ENCODE assay signal across 17 cellular contexts in genomic region chr4:181971973-181972372, GRCh38.
DNase-seq lines count a peak whose midpoint lies in the region; ATAC-seq, FAIRE-seq and TF ChIP-seq lines count a peak whose summit lies in the region.
"Had no signal": no experiment of that assay in that cellular context is flagged by ENCODE, and none has a peak within 500 bp of the region (broad histone marks: within the 10 kb centered on the region; RNA-seq: fewer than 3 reads in every experiment).

No MANE protein-coding gene starts in this region.

- H3K4me2 ChIP-seq in GM12878 (ENCODE audit: control insufficient read depth, insufficient read depth) (0 out of 2 replicates have a peak overlapping the region, but pooled peaks have one; percentile 32), Karpas-422 (ENCODE audit: low read depth, low read length, poor library complexity, severe bottlenecking) (no peak overlapping the region)
- H3K4me2 ChIP-seq: neural progenitor cell had no signal

- H3K27ac ChIP-seq in GM12878 (ENCODE audit: control insufficient read depth, insufficient read depth) (no peak overlapping the region), Karpas-422 (ENCODE audit: low read length) (no peak overlapping the region)
- H3K27ac ChIP-seq: neural progenitor cell had no signal

- H3K36me3 Mint-ChIP-seq in memory B cell (peaks cover 2% of the 10 kb centered on the region), glutamatergic neuron (ENCODE audit: unreplicated experiment) (no peaks in the 10 kb centered on the region)
- H3K36me3 Mint-ChIP-seq: CD14-positive monocyte, WTC11 had no signal

- SMC1A ChIA-PET in GM12878 (lab: Charles Lee; ENCODE audit: uncharacterized antibody, unreplicated experiment), result interaction anchor here (1.1 to 1.5 kb wide), 2 partner anchors 47 to 231 kb away, joined by 3 to 4 read pairs; no protein-coding TSS in a partner anchor

- no peaks in the 10 kb centered on the region for H3K79me2 ChIP-seq in GM12878 (ENCODE audit: control insufficient read depth, insufficient read depth, low read length)
- H3K79me2 ChIP-seq in Karpas-422 (ENCODE audit: low read length), result no peaks in the 10 kb centered on the region

- H3K4me3 ChIP-seq in AG09309 (ENCODE audit: control insufficient read depth, low read depth, low read length) (peak overlapping the region; percentile 23), GM12878 (no peak overlapping the region), Karpas-422 (ENCODE audit: low read length) (no peak overlapping the region)
- H3K4me3 ChIP-seq: neural progenitor cell had no signal

- TF ChIP-seq CTCF in AG09309 (IDR thresholded peaks at IDR 0.05; ENCODE audit: control insufficient read depth, insufficient read depth, low read depth, low read length, missing control alignments) (no peak), GM12878 (IDR thresholded peaks at IDR 0.05 in 2 of 3, conservative IDR thresholded peaks at IDR 0.05 in 1 of 3; ENCODE audit: control insufficient read depth in 2 of 3, extremely low read depth in 1 of 3, insufficient read depth in 1 of 3, low read depth in 3 of 3, low read length in 3 of 3) (no peak), glutamatergic neuron (IDR thresholded peaks at IDR 0.05; ENCODE audit: partially characterized antibody, unreplicated experiment) (no peak)

- WGBS in GM12878 (ENCODE audit: insufficient coverage, insufficient replicate concordance, low lambda C conversion rate, missing lambda C conversion rate), result 46% methylated on average over 3 of the region's 3 CpGs

- in situ Hi-C loops in GM12878 (cut with MboI), result no loop called here

- no peak for ATAC-seq in GM12878
- ATAC-seq in memory B cell (ENCODE audit: low read depth), result no peak
- ATAC-seq in HG02840 (IDR thresholded peaks at IDR 0.05; ENCODE audit: low FRiP score, unreplicated experiment), result no peak
- ATAC-seq: activated T-helper 17 cell treated with anti-CD3 and anti-CD28 coated beads, Interleukin-2, amount 50 U/mL, for 72 hours; WTC11 had no signal

- no peaks in the 10 kb centered on the region for H3K9me2 ChIP-seq in Karpas-422 (replicated peaks; ENCODE audit: insufficient read depth, low read length)

- TF ChIP-seq POLR2A in GM12878 (IDR thresholded peaks at IDR 0.05; ENCODE audit: low read depth, low read length), result no peak

- H3K4me1 ChIP-seq in GM12878 (ENCODE audit: control insufficient read depth, insufficient read depth, low read length) (no peaks in the 10 kb centered on the region), Karpas-422 (ENCODE audit: low read length) (no peaks in the 10 kb centered on the region)
- H3K4me1 ChIP-seq: neural progenitor cell had no signal

- H3K9me3 Mint-ChIP-seq in memory B cell (peaks cover 3% of the 10 kb centered on the region), glutamatergic neuron (ENCODE audit: unreplicated experiment) (no peaks in the 10 kb centered on the region)
- H3K9me3 Mint-ChIP-seq: activated T-helper 17 cell treated with anti-CD3 and anti-CD28 coated beads, Interleukin-2, amount 50 U/mL, for 72 hours had no signal

- CTCF ChIA-PET in GM12878 (lab: Yijun Ruan, JAX), result interaction anchor here (1.7 to 2.2 kb wide), 2 partner anchors 9 to 42 kb away, joined by 4 to 6 read pairs; no protein-coding TSS in a partner anchor

- no peaks in the 10 kb centered on the region; the same call in 2 of the 3 replicates for H3K9me3 ChIP-seq in GM12878 (replicated peaks; ENCODE audit: control insufficient read depth, insufficient read depth, low read length)
- no peaks in the 10 kb centered on the region for H3K9me3 ChIP-seq in Karpas-422 (ENCODE audit: low read length)

- peaks cover 3% of the 10 kb centered on the region for H3K4me1 Mint-ChIP-seq in memory B cell
- H3K4me1 Mint-ChIP-seq in glutamatergic neuron (ENCODE audit: low read depth, unreplicated experiment), result no peaks in the 10 kb centered on the region
- H3K4me1 Mint-ChIP-seq: activated T-helper 17 cell treated with anti-CD3 and anti-CD28 coated beads, Interleukin-2, amount 50 U/mL, for 72 hours had no signal

- RAD21 ChIA-PET in GM12878 (lab: Charles Lee; ENCODE audit: unreplicated experiment), result interaction anchor here (0.6 kb wide), 1 partner anchor 51 kb away, joined by 3 read pairs; no protein-coding TSS in a partner anchor

- POLR2A ChIA-PET in GM12878 (lab: Charles Lee), result no interaction called here

- BruUV-seq in GM12878 (replicated peaks; lab: Mats Ljungman, UMichigan), result no TSS peak

- no peaks in the 10 kb centered on the region for H3K27me3 ChIP-seq in GM12878 (replicated peaks in 1 of 2; ENCODE audit: control insufficient read depth in 2 of 2, insufficient read depth in 2 of 2, low read length in 1 of 2)
- H3K27me3 ChIP-seq in Karpas-422 (ENCODE audit: low read length), result no peaks in the 10 kb centered on the region
- H3K27me3 ChIP-seq: neural progenitor cell had no signal

- DNase-seq in AG09309 (ENCODE audit: low read depth), result peak; percentile 48
- peak; percentile 44 for DNase-seq in GM04504 (ENCODE audit: low read depth)
- DNase-seq in GM12878 (ENCODE audit: low read depth, low spot score), result no peak
- DNase-seq in memory B cell (ENCODE audit: low spot score in 2 of 2), result no peak
- DNase-seq in CD1c-positive myeloid dendritic cell (ENCODE audit: extremely low spot score), result no peak
- no peak for DNase-seq in Karpas-422
- no peak for DNase-seq in glutamatergic neuron
- DNase-seq: amygdala, DMS79, head of caudate nucleus, NCI-H1417 had no signal

- intact Hi-C loops in GM12878 (cut with micrococcal nuclease; ENCODE audit: unreplicated experiment), result loop anchor here (2.0 kb wide), 1 partner anchor 47 kb away; no protein-coding TSS in a partner anchor

- TF ChIP-seq RAD21 in GM12878 (IDR thresholded peaks at IDR 0.05; ENCODE audit: insufficient read depth, low read depth, low read length), result no peak

- H3K4me3 Mint-ChIP-seq in memory B cell (peak overlapping the region; percentile 48), glutamatergic neuron (ENCODE audit: unreplicated experiment) (no peak overlapping the region)
- H3K4me3 Mint-ChIP-seq: activated T-helper 17 cell treated with anti-CD3 and anti-CD28 coated beads, Interleukin-2, amount 50 U/mL, for 72 hours; neural progenitor cell; WTC11 had no signal

- no peak for TF ChIP-seq EP300 in GM12878 (IDR thresholded peaks at IDR 0.05; ENCODE audit: borderline replicate concordance in 1 of 2, control insufficient read depth in 1 of 2, low read depth in 2 of 2, low read length in 2 of 2)

- FAIRE-seq in GM12878 (lab: Jason Lieb, UNC), result no peak
- FAIRE-seq: islet of Langerhans had no signal

- H3K36me3 ChIP-seq in GM12878 (ENCODE audit: control insufficient read depth in 2 of 2, insufficient read depth in 2 of 2, low read length in 1 of 2) (no peaks in the 10 kb centered on the region), Karpas-422 (ENCODE audit: insufficient read depth, low read length) (no peaks in the 10 kb centered on the region)
- H3K36me3 ChIP-seq: neural progenitor cell had no signal

- H4K20me1 ChIP-seq in GM12878 (ENCODE audit: control insufficient read depth, insufficient read depth) (no peaks in the 10 kb centered on the region), Karpas-422 (ENCODE audit: insufficient read depth, low read depth, low read length) (no peaks in the 10 kb centered on the region)

- H3K9ac ChIP-seq in GM12878 (ENCODE audit: control insufficient read depth, insufficient read depth, low read length) (no peak overlapping the region), Karpas-422 (ENCODE audit: low read length) (no peak overlapping the region)
- H3K9ac ChIP-seq: neural progenitor cell had no signal

- H3K27me3 Mint-ChIP-seq in memory B cell (no peaks in the 10 kb centered on the region), glutamatergic neuron (ENCODE audit: unreplicated experiment) (peaks cover 5% of the 10 kb centered on the region)
- H3K27me3 Mint-ChIP-seq: activated T-helper 17 cell treated with anti-CD3 and anti-CD28 coated beads, Interleukin-2, amount 50 U/mL, for 72 hours had no signal

- H2AFZ ChIP-seq in GM12878 (ENCODE audit: control insufficient read depth, low read depth, low read length), result no peak overlapping the region
- H2AFZ ChIP-seq in Karpas-422 (ENCODE audit: low read length), result no peak overlapping the region
- H2AFZ ChIP-seq: neural progenitor cell had no signal

- H3K27ac Mint-ChIP-seq in memory B cell (no peak overlapping the region), glutamatergic neuron (ENCODE audit: unreplicated experiment) (no peak overlapping the region)
- H3K27ac Mint-ChIP-seq: activated T-helper 17 cell treated with anti-CD3 and anti-CD28 coated beads, Interleukin-2, amount 50 U/mL, for 72 hours; neural progenitor cell; WTC11 had no signal

TF ChIP-seq in GM12878, 131 proteins besides CTCF, POLR2A, EP300 and RAD21 (continues in another document):
- TF ChIP-seq CEBPB (IDR thresholded peaks at IDR 0.05; ENCODE audit: borderline replicate concordance in 1 of 2, low read depth in 2 of 2, low read length in 2 of 2) (no peak), PRDM15 (CRISPR knock-in tag; IDR thresholded peaks at IDR 0.05) (no peak), DPF2 (IDR thresholded peaks at IDR 0.05) (no peak), HDGF (IDR thresholded peaks at IDR 0.05) (no peak), GATAD2B (conservative IDR thresholded peaks at IDR 0.05; ENCODE audit: low read depth) (no peak), RB1 (IDR thresholded peaks at IDR 0.05; ENCODE audit: borderline replicate concordance) (no peak)

Comparison
In these comparisons a context has a peak if more than half of its experiments do, and no peak if none do; other contexts are left out.
1. DNase-seq: peak in AG09309 (single experiment) and GM04504 (single experiment); none in GM12878 (single experiment), memory B cell (0 of 2), CD1c-positive myeloid dendritic cell (single experiment), Karpas-422 (single experiment) and glutamatergic neuron (single experiment).